7 cellular contexts compared by ENCODE assay signal in the genomic region with DNA sequence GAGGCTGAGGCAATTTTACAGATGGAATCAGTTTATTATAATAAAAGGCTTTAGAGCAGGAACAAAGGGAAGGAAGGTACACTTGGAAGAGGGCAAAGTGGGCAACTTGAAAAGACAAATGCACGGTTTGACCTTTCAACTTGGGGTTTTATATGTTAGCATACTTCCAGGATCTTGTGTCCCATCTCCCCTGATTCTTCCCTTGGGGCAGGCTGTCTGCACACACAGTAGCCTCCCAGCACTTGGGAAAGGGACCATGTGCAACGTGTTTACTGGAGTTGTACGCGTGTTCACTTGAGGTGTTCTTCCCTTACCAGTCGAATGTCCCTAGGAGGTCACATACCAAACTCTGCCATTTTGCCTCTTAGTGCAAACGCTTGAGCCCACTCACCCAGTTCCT.
"Had no signal": no experiment of that assay in that cellular context is flagged by ENCODE, and none has a peak within 500 bp of the region (broad histone marks: within the 10 kb centered on the region; RNA-seq: fewer than 3 reads in every experiment).

No MANE protein-coding gene starts in this region.

- H3K9me3 Mint-ChIP-seq: IgD-negative memory B cell had no signal

- DNase-seq: IMR-90, KBM-7, KG1 had no signal

- ATAC-seq: HepG2 had no signal

- H3K27me3 Mint-ChIP-seq: IgD-negative memory B cell had no signal

- H3K27ac ChIP-seq: HL-60 had no signal

- FAIRE-seq: HepG2, HTR-8/SVneo had no signal
